Comparison of ENCODE assay signal across 18 cellular contexts in the genomic region with DNA sequence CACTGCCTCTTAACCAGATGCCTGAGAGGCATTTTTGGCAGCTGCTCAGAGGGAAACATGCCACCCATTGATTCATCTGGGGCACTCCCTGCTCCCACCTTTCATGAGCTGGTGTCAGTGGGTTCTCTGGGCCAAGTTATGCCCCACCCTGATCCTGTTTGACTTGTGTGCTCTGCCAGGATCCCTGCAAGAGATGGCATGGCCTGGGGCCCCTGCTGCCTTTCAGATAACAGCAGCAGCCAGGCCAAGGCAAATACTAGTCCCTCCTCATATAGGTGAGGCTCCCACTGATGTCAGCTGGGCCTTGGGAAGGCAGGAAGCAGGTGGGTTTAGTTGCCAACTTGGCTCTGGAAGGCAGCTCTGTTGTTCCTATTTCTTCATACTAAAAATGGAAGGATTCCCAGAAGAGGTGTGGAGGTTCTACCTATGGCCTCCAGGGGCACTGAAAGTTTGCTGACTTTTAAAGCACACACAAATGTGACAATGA.
DNase-seq lines count a peak whose midpoint lies in the region; ATAC-seq and TF ChIP-seq lines count a peak whose summit lies in the region.
"Had no signal": no experiment of that assay in that cellular context is flagged by ENCODE, and none has a peak within 500 bp of the region (broad histone marks: within the 10 kb centered on the region; RNA-seq: fewer than 3 reads in every experiment).

No MANE protein-coding gene starts in this region.

- TF ChIP-seq CTCF in esophagus squamous epithelium (IDR thresholded peaks at IDR 0.05) (peak in 5 of 6 experiments; percentile 7 to 66 (median 49)), stomach (IDR thresholded peaks at IDR 0.05) (no peak)

- H3K27me3 ChIP-seq in esophagus squamous epithelium (peaks cover 0 to 11% (median 0%) of the 10 kb centered on the region in 4 donors), stomach (no peaks in the 10 kb centered on the region)
- H3K27me3 ChIP-seq: adrenal gland, right atrium auricular region, upper lobe of left lung had no signal

- H3K36me3 ChIP-seq in esophagus squamous epithelium: no peaks in the 10 kb centered on the region
- H3K36me3 ChIP-seq in stomach: no peaks in the 10 kb centered on the region
- H3K36me3 ChIP-seq: adrenal gland, right atrium auricular region, upper lobe of left lung had no signal

- no peak for TF ChIP-seq EP300 in stomach (IDR thresholded peaks at IDR 0.05)

- DNase-seq in DMS53 (lab: John Stamatoyannopoulos, UW): peak; percentile 14
- no peak for DNase-seq in DMS53 treated with DMSO at 0.1 percent for 48 hours (lab: John Stamatoyannopoulos, UW; ENCODE audit: unreplicated experiment)
- peak; percentile 73 for DNase-seq in NCI-H69 (lab: John Stamatoyannopoulos, UW)
- no peak for DNase-seq in esophagus squamous epithelium (lab: John Stamatoyannopoulos, UW)
- DNase-seq in stomach: peak; percentile 76
- DNase-seq in pons (ENCODE audit: low spot score): no peak
- DNase-seq in AG20443 (ENCODE audit: low spot score): no peak
- DNase-seq: 8988T; activated CD4-positive, alpha-beta T cell treated with anti-CD3 and anti-CD28 coated beads for 4 hours; activated T-cell treated with anti-CD3 and anti-CD28 coated beads, Interleukin-2, amount 50 U/mL, for 48 hours; adrenal gland; CD4-positive, alpha-beta T cell; naive thymus-derived CD4-positive, alpha-beta T cell; NCI-H1105; NCI-H510A treated with DMSO at 0.1 percent for 48 hours had no signal

- H3K27ac ChIP-seq in esophagus squamous epithelium: peak overlapping the region in 2 of 4 donors; percentile 11 to 60
- no peak overlapping the region for H3K27ac ChIP-seq in stomach
- H3K27ac ChIP-seq: adrenal gland, right atrium auricular region, upper lobe of left lung had no signal

- TF ChIP-seq POLR2A in esophagus squamous epithelium (IDR thresholded peaks at IDR 0.05): no peak
- TF ChIP-seq POLR2A in stomach (IDR thresholded peaks at IDR 0.05): no peak

- no peak overlapping the region for H3K4me3 ChIP-seq in esophagus squamous epithelium
- no peak overlapping the region for H3K4me3 ChIP-seq in stomach
- H3K4me3 ChIP-seq: adrenal gland, right atrium auricular region, upper lobe of left lung had no signal

- H3K9me3 ChIP-seq in esophagus squamous epithelium (no peaks in the 10 kb centered on the region), stomach (no peaks in the 10 kb centered on the region)
- H3K9me3 ChIP-seq: adrenal gland, right atrium auricular region, upper lobe of left lung had no signal

- no peak for ATAC-seq in HG02884 (IDR thresholded peaks at IDR 0.05; ENCODE audit: unreplicated experiment)
- ATAC-seq: naive thymus-derived CD4-positive, alpha-beta T cell had no signal

- H3K4me1 ChIP-seq in esophagus squamous epithelium (peaks cover 3 to 30% (median 12%) of the 10 kb centered on the region in 3 donors), stomach (no peaks in the 10 kb centered on the region)
- H3K4me1 ChIP-seq: adrenal gland, right atrium auricular region, upper lobe of left lung had no signal

- intact Hi-C loops in esophagus squamous epithelium (cut with DNase I): no loop called here
- intact Hi-C loops in stomach (cut with DNase I; ENCODE audit: low total_unique reads): no loop called here

Comparison
In these comparisons a context has a peak if more than half of its experiments do, and no peak if none do; other contexts are left out.
1. DNase-seq: peak in DMS53 (single experiment), NCI-H69 (single experiment) and stomach (single experiment); none in DMS53 treated with DMSO at 0.1 percent for 48 hours (single experiment), esophagus squamous epithelium (single experiment), pons (single experiment) and AG20443 (single experiment).
2. CTCF ChIP-seq: peak in esophagus squamous epithelium (5 of 6); none in stomach (0 of 7).